In the genomic region with DNA sequence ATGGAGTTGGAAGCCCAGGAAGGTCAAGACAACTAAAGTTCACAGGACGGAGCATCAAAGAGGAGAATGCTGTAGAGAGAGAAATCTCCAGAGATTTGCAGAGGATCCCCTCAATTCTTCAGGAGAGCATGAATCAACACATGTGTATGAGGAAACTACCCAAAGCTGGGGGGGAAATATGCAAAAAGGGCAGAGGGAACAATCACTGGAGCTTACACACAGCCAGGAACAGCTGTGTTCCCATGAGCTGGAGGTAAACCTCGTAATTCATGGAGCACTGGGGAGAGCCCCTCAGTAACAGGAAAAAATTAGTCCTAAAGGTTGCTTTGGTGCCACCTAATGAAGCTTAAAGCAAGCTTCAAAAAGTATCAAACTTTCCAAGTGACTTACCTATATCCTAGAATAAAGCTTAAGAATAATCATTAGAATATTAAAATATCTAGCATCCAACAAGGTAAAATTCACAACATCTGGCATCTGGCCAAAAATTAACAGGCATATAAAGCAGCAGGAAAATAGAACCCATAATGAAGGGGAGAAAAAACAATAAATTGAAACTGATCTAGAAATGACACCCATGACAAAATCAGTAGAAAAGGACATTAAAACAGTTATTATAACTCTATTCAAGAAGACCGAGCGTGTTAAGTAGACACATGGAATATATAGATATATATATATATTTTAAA, we compare ENCODE assay signal across 27 cellular contexts.
"Had no signal": no experiment of that assay in that cellular context is flagged by ENCODE, and none has a peak within 500 bp of the region (broad histone marks: within the 10 kb centered on the region; RNA-seq: fewer than 3 reads in every experiment).

No MANE protein-coding gene starts in this region.

- H3K36me3 ChIP-seq: brain microvascular endothelial cell, MG63 had no signal

- H3K27ac Mint-ChIP-seq: activated CD4-positive, alpha-beta memory T cell treated with anti-CD3 and anti-CD28 coated beads for 36 hours; activated CD4-positive, alpha-beta T cell treated with anti-CD3 and anti-CD28 coated beads, Interleukin-2, amount 10 ng/mL, durations not matched to agents 7 days and 5 days; activated naive CD4-positive, alpha-beta T cell treated with anti-CD3 and anti-CD28 coated beads, Interleukin-2, amount 10 ng/mL, durations not matched to agents 7 days and 5 days; activated naive CD8-positive, alpha-beta T cell treated with anti-CD3 and anti-CD28 coated beads for 36 hours; activated T-helper 17 cell treated with anti-CD3 and anti-CD28 coated beads, Interleukin-2, amount 50 U/mL, for 72 hours had no signal

- H3K4me3 Mint-ChIP-seq: activated CD4-positive, alpha-beta memory T cell treated with anti-CD3 and anti-CD28 coated beads for 36 hours; activated CD4-positive, alpha-beta T cell treated with anti-CD3 and anti-CD28 coated beads, Interleukin-2, amount 10 ng/mL, durations not matched to agents 7 days and 5 days; activated naive CD4-positive, alpha-beta T cell treated with anti-CD3 and anti-CD28 coated beads, Interleukin-2, amount 10 ng/mL, durations not matched to agents 7 days and 5 days; activated naive CD8-positive, alpha-beta T cell treated with anti-CD3 and anti-CD28 coated beads for 36 hours; activated T-helper 17 cell treated with anti-CD3 and anti-CD28 coated beads, Interleukin-2, amount 50 U/mL, for 72 hours had no signal

- H3K27me3 ChIP-seq: brain microvascular endothelial cell, cardiac muscle cell had no signal

- H3K9me3 Mint-ChIP-seq: activated CD4-positive, alpha-beta memory T cell treated with anti-CD3 and anti-CD28 coated beads for 36 hours; activated CD4-positive, alpha-beta T cell treated with anti-CD3 and anti-CD28 coated beads, Interleukin-2, amount 10 ng/mL, durations not matched to agents 7 days and 5 days; activated naive CD4-positive, alpha-beta T cell treated with anti-CD3 and anti-CD28 coated beads, Interleukin-2, amount 10 ng/mL, durations not matched to agents 7 days and 5 days; activated naive CD8-positive, alpha-beta T cell treated with anti-CD3 and anti-CD28 coated beads for 36 hours; activated T-helper 17 cell treated with anti-CD3 and anti-CD28 coated beads, Interleukin-2, amount 50 U/mL, for 72 hours had no signal

- H3K9me3 ChIP-seq: MG63 had no signal

- H3K4me3 ChIP-seq: cardiac muscle cell, MG63, PC-9, SK-N-MC had no signal

- DNase-seq: activated CD4-positive, alpha-beta memory T cell treated with anti-CD3 and anti-CD28 coated beads for 36 hours; activated CD4-positive, alpha-beta T cell treated with anti-CD3 and anti-CD28 coated beads, Interleukin-2, amount 10 ng/mL, durations not matched to agents 7 days and 5 days; activated CD4-positive, CD25-positive, alpha-beta regulatory T cell; activated CD8-positive, alpha-beta memory T cell treated with anti-CD3 and anti-CD28 coated beads for 24 hours; activated gamma-delta T cell; activated naive CD4-positive, alpha-beta T cell treated with anti-CD3 and anti-CD28 coated beads, Interleukin-2, amount 10 ng/mL, durations not matched to agents 7 days and 5 days; activated naive CD8-positive, alpha-beta T cell treated with anti-CD3 and anti-CD28 coated beads for 36 hours; activated T-cell treated with anti-CD3 and anti-CD28 coated beads, Interleukin-2, amount 50 U/mL, for 48 hours; brain microvascular endothelial cell; IMR-90; KG1; MG63; MV-4-11; NCI-H1092 treated with DMSO at 0.1 percent for 48 hours; NCI-H1417 treated with DMSO at 0.1 percent for 48 hours; NCI-H187; NCI-H2081; NCI-H345; NCI-H510A; NCI-H526 treated with DMSO at 0.1 percent for 48 hours; PC-9; SIG-M5; T-helper 1 cell had no signal

- H3K36me3 Mint-ChIP-seq: activated CD4-positive, alpha-beta memory T cell treated with anti-CD3 and anti-CD28 coated beads for 36 hours; activated naive CD4-positive, alpha-beta T cell treated with anti-CD3 and anti-CD28 coated beads, Interleukin-2, amount 10 ng/mL, durations not matched to agents 7 days and 5 days; activated naive CD8-positive, alpha-beta T cell treated with anti-CD3 and anti-CD28 coated beads for 36 hours had no signal

- H3K27ac ChIP-seq: brain microvascular endothelial cell, cardiac muscle cell, PC-9, SK-N-MC, VCaP had no signal

- H2AFZ ChIP-seq: PC-9 had no signal

- H3K4me2 ChIP-seq: PC-9 had no signal

- H3K4me1 Mint-ChIP-seq: activated CD4-positive, alpha-beta T cell treated with anti-CD3 and anti-CD28 coated beads, Interleukin-2, amount 10 ng/mL, durations not matched to agents 7 days and 5 days; activated naive CD4-positive, alpha-beta T cell treated with anti-CD3 and anti-CD28 coated beads, Interleukin-2, amount 10 ng/mL, durations not matched to agents 7 days and 5 days; activated naive CD8-positive, alpha-beta T cell treated with anti-CD3 and anti-CD28 coated beads for 36 hours; activated T-helper 17 cell treated with anti-CD3 and anti-CD28 coated beads, Interleukin-2, amount 50 U/mL, for 72 hours had no signal
